2 cellular contexts compared by ENCODE assay signal in the genomic region with DNA sequence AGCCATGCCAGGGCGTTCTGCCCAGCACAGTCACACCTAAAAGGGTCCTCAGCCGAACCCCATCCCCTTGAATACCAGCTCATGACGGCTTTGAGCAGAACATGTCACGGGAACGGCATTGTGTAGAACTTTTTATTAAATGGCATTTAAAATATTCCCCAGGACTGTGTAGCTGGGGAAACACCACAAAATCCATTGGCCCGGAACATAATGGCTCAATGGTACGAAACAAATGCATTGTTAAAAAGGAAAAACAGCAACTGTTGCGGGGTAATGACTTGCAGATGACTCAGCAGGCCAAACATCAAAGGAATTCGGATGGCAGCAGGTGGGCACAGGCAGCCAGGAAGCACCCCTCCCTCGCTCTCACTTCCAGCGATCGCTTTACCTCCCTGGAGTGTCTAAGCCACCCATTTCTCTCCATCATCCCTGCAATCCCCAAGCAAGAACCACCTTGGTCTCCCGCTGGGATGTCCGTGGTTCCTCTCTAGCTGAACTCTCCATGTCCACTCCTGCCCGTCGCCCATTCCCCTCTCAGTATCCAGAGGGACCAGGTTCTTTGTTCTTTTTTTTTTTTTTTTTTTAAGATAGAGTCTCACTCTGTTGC.
TF ChIP-seq lines count a peak whose summit lies in the region.
"Not testable (repeated sequence)": the region's sequence is repeated elsewhere in the genome, so short reads cannot be mapped to it uniquely, and the experiment has no call there.

No MANE protein-coding gene starts in this region.

TF ChIP-seq in A549, 52 proteins besides CTCF, POLR2A, EP300 and RAD21:
- TF ChIP-seq FOSL2 (IDR thresholded peaks at IDR 0.05), result not testable (repeated sequence)
- TF ChIP-seq FOSL2 (CRISPR knock-in tag; IDR thresholded peaks at IDR 0.05) (peak; percentile 46), MAFK (IDR thresholded peaks at IDR 0.05; ENCODE audit: partially characterized antibody) (peak; percentile 30)

TF ChIP-seq in HCT116, 20 proteins besides CTCF, POLR2A, EP300 and RAD21:
- TF ChIP-seq POLR2AphosphoS5 (IDR thresholded peaks at IDR 0.05; ENCODE audit: low read depth, low read length) (0 out of 2 replicates have a peak, but pooled peaks have one; percentile 22), TCF7L2 (IDR thresholded peaks at IDR 0.05; ENCODE audit: borderline replicate concordance, extremely low read depth, insufficient read depth, insufficient read length) (peak; percentile 72), FOSL1 (IDR thresholded peaks at IDR 0.05; ENCODE audit: low read depth) (peak; percentile 30; the same call in 1 of the 2 replicates)
